Comparison of ENCODE assay signal across 16 cellular contexts in the genomic region with DNA sequence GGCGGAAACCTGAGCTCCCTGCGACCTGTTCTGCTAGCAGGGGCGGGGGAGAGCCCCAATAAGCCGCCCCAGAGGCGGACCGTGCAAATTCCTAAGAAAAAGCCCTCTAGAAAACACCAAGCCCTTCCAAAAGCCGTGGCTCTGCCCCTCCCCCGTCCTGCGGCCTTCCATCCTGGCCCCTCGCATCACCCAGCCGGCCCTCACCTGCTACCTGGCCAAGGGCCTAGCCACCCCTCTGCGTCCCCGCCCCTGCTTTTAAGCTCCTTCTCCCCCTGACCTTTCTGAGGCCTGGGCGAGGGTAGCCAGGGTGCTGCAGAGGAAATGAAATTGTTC. TPM values are rescaled to one million over a fixed set of nuclear protein-coding genes. Genes with fewer than 3 reads are reported as not detected.
DNase-seq lines count a peak whose midpoint lies in the region; ATAC-seq and TF ChIP-seq lines count a peak whose summit lies in the region.
"Had no signal": no experiment of that assay in that cellular context is flagged by ENCODE, and none has a peak within 500 bp of the region (broad histone marks: within the 10 kb centered on the region; RNA-seq: fewer than 3 reads in every experiment).

No MANE protein-coding gene starts in this region.

- no peaks in the 10 kb centered on the region for H3K9me2 ChIP-seq in OCI-LY7 (ENCODE audit: insufficient read depth, low read length)

- no peaks in the 10 kb centered on the region for H3K79me2 ChIP-seq in OCI-LY3 (ENCODE audit: low read length)
- no peaks in the 10 kb centered on the region for H3K79me2 ChIP-seq in OCI-LY7 (ENCODE audit: insufficient read depth, low read depth, low read length)

- H3K27me3 ChIP-seq in OCI-LY3 (ENCODE audit: low read depth, low read length) (peaks cover 27% of the 10 kb centered on the region), suprapubic skin (no peaks in the 10 kb centered on the region)
- H3K27me3 ChIP-seq: adrenal gland, SJSA1 had no signal

- POLR2A ChIA-PET in OCI-LY7 (lab: Charles Lee), result interaction anchor here (0.6 kb wide), 1 partner anchor 15 kb away, joined by 3 read pairs; no protein-coding TSS in a partner anchor

- no peak overlapping the region for H3K4me3 ChIP-seq in OCI-LY3 (ENCODE audit: low read length)
- peak overlapping the region; percentile 59 for H3K4me3 ChIP-seq in epithelial cell of proximal tubule (ENCODE audit: low read depth, low read length)
- peak overlapping the region; percentile 36 for H3K4me3 ChIP-seq in suprapubic skin
- H3K4me3 ChIP-seq in OCI-LY7 (ENCODE audit: low read depth, low read length, poor library complexity, severe bottlenecking), result no peak overlapping the region
- H3K4me3 ChIP-seq: SJSA1 had no signal

- H3K27ac ChIP-seq in OCI-LY3 (ENCODE audit: low read length) (no peak overlapping the region), suprapubic skin (no peak overlapping the region), OCI-LY7 (ENCODE audit: low read depth, low read length, poor library complexity, severe bottlenecking) (no peak overlapping the region)
- H3K27ac ChIP-seq: adrenal gland, SJSA1 had no signal

- no peaks in the 10 kb centered on the region for H3K36me3 Mint-ChIP-seq in naive B cell
- H3K36me3 Mint-ChIP-seq: memory B cell had no signal

- DNase-seq in epithelial cell of proximal tubule (ENCODE audit: low read depth), result no peak
- no peak for DNase-seq in naive B cell
- no peak for DNase-seq in suprapubic skin (ENCODE audit: low spot score in 2 of 2)
- no peak for DNase-seq in NCI-H2029 treated with DMSO at 0.1 percent for 48 hours (lab: John Stamatoyannopoulos, UW)
- no peak for DNase-seq in OCI-LY7 (ENCODE audit: low spot score)
- DNase-seq: adrenal gland; C1 segment of cervical spinal cord; effector CD4-positive, alpha-beta T cell; GDM1; KG1; NCI-H146; NCI-H774 had no signal

- no peak overlapping the region for H3K27ac Mint-ChIP-seq in naive B cell
- H3K27ac Mint-ChIP-seq: memory B cell had no signal

- TF ChIP-seq POLR2A in suprapubic skin (IDR thresholded peaks at IDR 0.05), result no peak

- intact Hi-C loops in OCI-LY7 (cut with micrococcal nuclease; ENCODE audit: unreplicated experiment), result no loop called here

- no TSS peak for BruUV-seq in OCI-LY7 (replicated peaks; lab: Mats Ljungman, UMichigan)

- no peaks in the 10 kb centered on the region for H3K9me3 Mint-ChIP-seq in naive B cell
- H3K9me3 Mint-ChIP-seq: memory B cell had no signal

- TF ChIP-seq CTCF in OCI-LY3 (IDR thresholded peaks at IDR 0.05; ENCODE audit: low read depth, low read length), result no peak
- TF ChIP-seq CTCF in epithelial cell of proximal tubule (conservative IDR thresholded peaks at IDR 0.05; ENCODE audit: low read depth, low read length), result no peak
- TF ChIP-seq CTCF in suprapubic skin (IDR thresholded peaks at IDR 0.05), result no peak
- no peak for TF ChIP-seq CTCF in OCI-LY7 (conservative IDR thresholded peaks at IDR 0.05; ENCODE audit: low read length)

- CTCF ChIA-PET in OCI-LY7 (lab: Charles Lee; ENCODE audit: unreplicated experiment), result no interaction called here

- H3K36me3 ChIP-seq in OCI-LY3 (replicated peaks; ENCODE audit: low read depth, low read length) (no peaks in the 10 kb centered on the region), suprapubic skin (no peaks in the 10 kb centered on the region), OCI-LY7 (ENCODE audit: insufficient read depth, low read length) (no peaks in the 10 kb centered on the region)
- H3K36me3 ChIP-seq: adrenal gland, SJSA1 had no signal

- peaks cover 4 to 12% (median 10%) of the 10 kb centered on the region in 3 donors for H3K4me1 Mint-ChIP-seq in naive B cell

- no peak overlapping the region for H3K9ac ChIP-seq in OCI-LY3 (ENCODE audit: low read length)

- ATAC-seq in naive B cell (ENCODE audit: low read depth in 2 of 2), result no peak
- no peak for ATAC-seq in GM21723 (IDR thresholded peaks at IDR 0.05; ENCODE audit: unreplicated experiment)

- H4K20me1 ChIP-seq in OCI-LY3 (ENCODE audit: insufficient read depth, low read length) (no peaks in the 10 kb centered on the region), OCI-LY7 (ENCODE audit: insufficient read depth, low read length) (no peaks in the 10 kb centered on the region)

- H3K27me3 Mint-ChIP-seq in naive B cell, result peaks cover 62 to 63% (median 62%) of the 10 kb centered on the region in 3 donors

- peaks cover 13% of the 10 kb centered on the region for H3K4me1 ChIP-seq in OCI-LY3 (ENCODE audit: low read length)
- H3K4me1 ChIP-seq in suprapubic skin, result peaks cover 17% of the 10 kb centered on the region
- H3K4me1 ChIP-seq in OCI-LY7 (ENCODE audit: insufficient read depth, low read length, poor library complexity, severe bottlenecking), result peaks cover 9% of the 10 kb centered on the region
- H3K4me1 ChIP-seq: SJSA1 had no signal

- no peaks in the 10 kb centered on the region for H3K9me3 ChIP-seq in OCI-LY3 (ENCODE audit: insufficient read depth, low read length)
- no peaks in the 10 kb centered on the region for H3K9me3 ChIP-seq in suprapubic skin
- no peaks in the 10 kb centered on the region for H3K9me3 ChIP-seq in OCI-LY7 (ENCODE audit: low read length)
- H3K9me3 ChIP-seq: adrenal gland, SJSA1 had no signal

- peak overlapping the region; percentile 22 for H3K4me2 ChIP-seq in OCI-LY3 (ENCODE audit: low read length)
- H3K4me2 ChIP-seq in OCI-LY7 (ENCODE audit: low read length), result no peak overlapping the region

- peak overlapping the region in 7 of 8 donors; percentile 13 to 66 (median 53) for H3K4me3 Mint-ChIP-seq in naive B cell

- WGBS in suprapubic skin, result 57% methylated on average over 11 of the region's 14 CpGs

- TF ChIP-seq EP300 in suprapubic skin (IDR thresholded peaks at IDR 0.05), result no peak

- no peak overlapping the region for H2AFZ ChIP-seq in OCI-LY3 (ENCODE audit: low read depth, low read length)
- no peak overlapping the region for H2AFZ ChIP-seq in OCI-LY7 (ENCODE audit: low read length)

RNA-seq across cellular contexts. Expression of gene SKIDA1, which starts 24.9 kb away (rescaled TPM):
- 0.52 and 1.4 TPM in 2 replicates for total RNA-seq in epithelial cell of proximal tubule
- polyA plus RNA-seq in naive B cell (ENCODE audit: low read depth in 6 of 6), result not detected
- total RNA-seq in suprapubic skin, result 1 to 10 TPM in 2 of 4 donors, under 1 TPM in 2; 0.53 to 3.0 (median 1.2) TPM
- total RNA-seq in OCI-LY7 (2014; rRNA removed; shearing (Covaris generic)), result not detected in 2 replicates
- 0.06 TPM in 1 of 2 replicates, not detected in the other for total RNA-seq in OCI-LY7 (2022)

RNA-seq across cellular contexts. Expression of gene MLLT10, which starts 33.5 kb away (rescaled TPM):
- 15.5 and 15.8 TPM in 2 replicates for total RNA-seq in epithelial cell of proximal tubule
- polyA plus RNA-seq in naive B cell (ENCODE audit: low read depth in 6 of 6), result 1 to 10 TPM; 3.8 to 7.3 (median 6.6) TPM
- total RNA-seq in suprapubic skin, result 10 to 100 TPM; 58.0 to 97.8 (median 64.4) TPM
- 50.4 and 68.4 TPM in 2 replicates for total RNA-seq in OCI-LY7 (2014; rRNA removed; shearing (Covaris generic))
- 67.3 and 74.0 TPM in 2 replicates for total RNA-seq in OCI-LY7 (2022)

Comparison
In these comparisons a context has a peak if more than half of its experiments do, and no peak if none do; other contexts are left out.
1. H3K4me3 ChIP-seq: peak in epithelial cell of proximal tubule (single experiment) and suprapubic skin (single experiment); none in OCI-LY3 (single experiment) and OCI-LY7 (single experiment).